ENCODE assay signal across 11 cellular contexts in the genomic region with DNA sequence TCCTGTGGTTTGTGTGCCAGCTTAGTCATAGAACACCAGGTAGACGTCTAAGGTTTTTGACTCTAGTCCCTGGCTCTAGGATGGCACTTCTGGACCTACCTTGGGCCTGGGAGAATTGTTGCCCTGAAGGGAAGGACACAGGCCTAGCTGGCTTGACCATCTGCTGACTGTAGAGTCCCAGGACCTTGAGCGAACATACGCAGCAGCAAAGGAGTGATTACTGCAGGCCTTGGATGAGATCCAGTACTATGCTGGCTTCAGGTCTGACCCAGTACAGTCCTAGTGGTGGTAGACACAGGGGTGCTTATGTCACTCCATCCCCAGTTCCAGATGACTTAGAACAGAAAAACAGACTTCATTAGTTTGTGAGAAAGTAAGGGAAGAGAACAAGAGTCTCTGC. TPM values are rescaled to one million over a fixed set of nuclear protein-coding genes. Genes with fewer than 3 reads are reported as not detected.
"Had no signal": no experiment of that assay in that cellular context is flagged by ENCODE, and none has a peak within 500 bp of the region (broad histone marks: within the 10 kb centered on the region; RNA-seq: fewer than 3 reads in every experiment).

No MANE protein-coding gene starts in this region.

- H3K27ac ChIP-seq: GM23248, HL-60 had no signal

- ATAC-seq: HCT116 had no signal

- H3K9me3 ChIP-seq: HAP-1 had no signal

- DNase-seq: GM23248, GOT3, H7, HFFc6, KBM-7 had no signal

- H3K36me3 ChIP-seq: HAP-1 had no signal

- H3K4me3 ChIP-seq: GM23248, HAP-1 had no signal

- H3K9ac ChIP-seq: GM23248 had no signal

- H2AFZ ChIP-seq: GM23248 had no signal

- H3K4me1 ChIP-seq: HAP-1 had no signal

RNA-seq across cellular contexts. Expression of gene ST8SIA3, which starts 37.7 kb away (rescaled TPM):
- total RNA-seq: GM23248, H4, HFFc6, HT1080 had no signal
- polyA plus RNA-seq: GM23248, IgD-negative memory B cell had no signal

RNA-seq across cellular contexts. Expression of gene ONECUT2, which starts 45.1 kb away (rescaled TPM):
- total RNA-seq: GM23248 had no signal
- polyA plus RNA-seq: IgD-negative memory B cell had no signal
